17 cellular contexts compared by ENCODE assay signal in the genomic region with DNA sequence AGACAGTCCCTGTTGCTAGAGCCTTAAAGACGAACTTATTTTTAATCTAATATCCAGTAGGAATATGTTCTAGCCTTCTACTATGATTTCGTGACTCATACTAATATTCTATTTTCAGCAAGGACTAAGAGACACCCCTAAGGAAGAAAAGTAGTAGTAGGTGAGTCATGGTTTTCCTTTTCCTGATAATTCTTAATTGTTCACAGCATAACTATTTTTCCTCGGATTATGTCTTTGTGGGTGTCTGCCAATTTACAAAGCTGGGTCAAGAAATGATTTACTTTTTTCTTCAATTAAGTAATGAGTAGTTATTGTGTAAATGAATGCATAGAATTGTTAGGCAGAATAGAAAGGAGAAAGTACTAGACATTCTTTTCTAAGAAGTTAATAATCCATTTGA.
"Had no signal": no experiment of that assay in that cellular context is flagged by ENCODE, and none has a peak within 500 bp of the region (broad histone marks: within the 10 kb centered on the region; RNA-seq: fewer than 3 reads in every experiment).

No MANE protein-coding gene starts in this region.

- H3K9me3 Mint-ChIP-seq: WTC11 had no signal

- ATAC-seq: activated CD4-positive, alpha-beta T cell treated with anti-CD3 and anti-CD28 coated beads for 36 hours; esophagus mucosa; left cardiac atrium; natural killer cell; right cardiac atrium; WTC11 had no signal

- H3K27me3 Mint-ChIP-seq: activated CD4-positive, alpha-beta T cell treated with anti-CD3 and anti-CD28 coated beads for 36 hours; activated naive CD8-positive, alpha-beta T cell; stimulated activated naive CD8-positive, alpha-beta T cell treated with anti-CD3 and anti-CD28 coated beads, Interleukin-15, Interleukin-2, amounts not matched to agents 100 ng/mL and 50 ng/mL, for 24 hours had no signal

- H3K4me3 ChIP-seq: tibial nerve, uterus had no signal

- H3K27ac ChIP-seq: neutrophil, tibial nerve, uterus had no signal

- DNase-seq: activated CD4-positive, alpha-beta T cell treated with anti-CD3 and anti-CD28 coated beads for 36 hours; activated CD4-positive, alpha-beta T cell treated with anti-CD3 and anti-CD28 coated beads, Interleukin-2, amount 50 U/mL, for 48 hours; amniotic stem cell; immature natural killer cell; left cardiac atrium; mesendoderm; natural killer cell; right cardiac atrium; uterus had no signal

- H3K4me1 ChIP-seq: tibial nerve, uterus had no signal

- H3K4me1 Mint-ChIP-seq: activated CD4-positive, alpha-beta T cell treated with anti-CD3 and anti-CD28 coated beads for 36 hours; immature natural killer cell; natural killer cell had no signal

- H3K27me3 ChIP-seq: neutrophil, tibial nerve, uterus had no signal

- H3K36me3 ChIP-seq: neutrophil, tibial nerve, uterus had no signal

- H3K9me3 ChIP-seq: neutrophil, tibial nerve, uterus had no signal

- H3K4me3 Mint-ChIP-seq: activated CD4-positive, alpha-beta T cell treated with anti-CD3 and anti-CD28 coated beads for 36 hours; activated naive CD8-positive, alpha-beta T cell; activated T-helper 1 cell treated with anti-CD3 and anti-CD28 coated beads, Interleukin-12 subunit alpha, Interleukin-12 subunit beta, Interleukin-2, Interleukin-4 antibody, amounts not matched to agents 30 ng/mL and 10 ng/mL and 1 ng/mL, durations not matched to agents 14 hours and 24 hours and 36 hours; immature natural killer cell; natural killer cell; stimulated activated naive CD8-positive, alpha-beta T cell treated with anti-CD3 and anti-CD28 coated beads, Interleukin-15, Interleukin-2, amounts not matched to agents 100 ng/mL and 50 ng/mL, for 24 hours; T-helper 2 cell treated with Interferon-gamma antibody and Interleukin-4, amounts not matched to agents 5 μg/mL and 100 μg/mL, for 36 hours; WTC11 had no signal

- H3K27ac Mint-ChIP-seq: activated CD4-positive, alpha-beta T cell treated with anti-CD3 and anti-CD28 coated beads for 36 hours; activated naive CD8-positive, alpha-beta T cell; activated T-helper 1 cell treated with anti-CD3 and anti-CD28 coated beads, Interleukin-12 subunit alpha, Interleukin-12 subunit beta, Interleukin-2, Interleukin-4 antibody, amounts not matched to agents 30 ng/mL and 10 ng/mL and 1 ng/mL, durations not matched to agents 14 hours and 24 hours and 36 hours; immature natural killer cell; natural killer cell; stimulated activated naive CD8-positive, alpha-beta T cell treated with anti-CD3 and anti-CD28 coated beads, Interleukin-15, Interleukin-2, amounts not matched to agents 100 ng/mL and 50 ng/mL, for 24 hours; T-helper 2 cell treated with Interferon-gamma antibody and Interleukin-4, amounts not matched to agents 5 μg/mL and 100 μg/mL, for 36 hours; WTC11 had no signal

- H3K36me3 Mint-ChIP-seq: activated naive CD8-positive, alpha-beta T cell; immature natural killer cell; natural killer cell; WTC11 had no signal
